Comparison of ENCODE assay signal across 19 cellular contexts in the genomic region with DNA sequence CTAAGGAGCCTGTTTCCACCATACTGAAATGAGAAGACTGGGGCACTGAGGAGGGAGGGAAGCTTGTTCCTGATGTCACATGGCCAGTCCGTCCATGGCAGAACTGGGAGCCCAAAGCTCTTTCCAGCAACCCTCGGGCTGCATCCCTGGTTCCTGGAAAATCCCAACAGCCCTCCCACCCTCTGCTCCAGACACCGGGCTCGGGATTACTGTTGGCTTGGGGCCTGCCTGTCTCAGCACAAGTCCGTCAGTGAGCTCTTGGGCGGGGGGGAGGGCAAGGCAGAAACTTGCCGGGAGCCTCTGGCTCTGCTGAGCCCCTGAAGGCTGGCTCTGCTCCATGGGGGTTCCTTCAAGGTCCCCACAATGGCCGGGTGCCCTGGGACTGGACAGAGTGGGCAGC. TPM values are rescaled to one million over a fixed set of nuclear protein-coding genes. Genes with fewer than 3 reads are reported as not detected.
DNase-seq lines count a peak whose midpoint lies in the region; ATAC-seq, FAIRE-seq and TF ChIP-seq lines count a peak whose summit lies in the region.
"Had no signal": no experiment of that assay in that cellular context is flagged by ENCODE, and none has a peak within 500 bp of the region (broad histone marks: within the 10 kb centered on the region; RNA-seq: fewer than 3 reads in every experiment).

No MANE protein-coding gene starts in this region.

- peak overlapping the region; percentile 72; the same call in 1 of the 2 replicates for H3K23ac ChIP-seq in IMR-90 (ENCODE audit: low read depth, low read length)

- FAIRE-seq in H54 (lab: Jason Lieb, UNC) = no peak
- FAIRE-seq: TTC549 had no signal

- peak; percentile 25 for DNase-seq in IMR-90
- DNase-seq in brain microvascular endothelial cell = no peak
- DNase-seq in lower lobe of right lung = no peak
- DNase-seq in tibial nerve (ENCODE audit: low spot score in 2 of 2) = no peak
- DNase-seq in stimulated activated effector memory CD8-positive, alpha-beta T cell treated with anti-CD3 and anti-CD28 coated beads, Interleukin-12 subunit alpha, Interleukin-12 subunit beta, amount 100 ng/mL, for 72 hours (ENCODE audit: low spot score in 2 of 2) = no peak
- DNase-seq in NCI-H2029 (lab: John Stamatoyannopoulos, UW) = no peak
- no peak for DNase-seq in H54 (ENCODE audit: insufficient read length, low spot score)
- no peak for DNase-seq in DMS153 (lab: John Stamatoyannopoulos, UW)
- DNase-seq: activated naive CD4-positive, alpha-beta T cell treated with anti-CD3 and anti-CD28 coated beads for 36 hours; CD4-positive, alpha-beta T cell; NCI-H510A treated with DMSO at 0.1 percent for 48 hours; SHP77; stimulated activated CD4-positive, alpha-beta T cell treated with anti-CD3 and anti-CD28 coated beads, Interleukin-4, amount 100 ng/mL, for 4 hours; stimulated activated naive CD4-positive, alpha-beta T cell treated with Interleukin-2 at 50 U/mL for 16 hours had no signal

- H3K4ac ChIP-seq in IMR-90 (ENCODE audit: low read depth, low read length) = peak overlapping the region; percentile 95

- H3K4me3 Mint-ChIP-seq in stimulated activated effector memory CD8-positive, alpha-beta T cell treated with anti-CD3 and anti-CD28 coated beads, Interleukin-12 subunit alpha, Interleukin-12 subunit beta, amount 100 ng/mL, for 72 hours = no peak overlapping the region
- H3K4me3 Mint-ChIP-seq: activated naive CD4-positive, alpha-beta T cell treated with anti-CD3 and anti-CD28 coated beads for 36 hours had no signal

- no peak overlapping the region for H3K9ac ChIP-seq in IMR-90 (ENCODE audit: low read depth, low read length)

- dilution Hi-C loops in IMR-90 (cut with HindIII; ENCODE audit: low sequenced_read_pairs, unreplicated experiment) = no loop called here

- H3K9me3 Mint-ChIP-seq in stimulated activated effector memory CD8-positive, alpha-beta T cell treated with anti-CD3 and anti-CD28 coated beads, Interleukin-12 subunit alpha, Interleukin-12 subunit beta, amount 100 ng/mL, for 72 hours = no peaks in the 10 kb centered on the region
- H3K9me3 Mint-ChIP-seq: activated naive CD4-positive, alpha-beta T cell treated with anti-CD3 and anti-CD28 coated beads for 36 hours; CD4-positive, alpha-beta T cell had no signal

- H3K9me3 ChIP-seq in IMR-90 (ENCODE audit: control insufficient read depth, insufficient read depth, low read length) (no peaks in the 10 kb centered on the region), lower lobe of right lung (no peaks in the 10 kb centered on the region), tibial nerve (no peaks in the 10 kb centered on the region)
- H3K9me3 ChIP-seq: prostate gland had no signal

- WGBS in IMR-90 (ENCODE audit: extremely low coverage in 2 of 2, insufficient read length in 1 of 2), 2 experiments = no CpG with 5 or more reads among the region's 8 CpGs
- WGBS in tibial nerve, 2 donors = 16 to 56% methylated on average over 6 to 8 of the region's 8 CpGs

- peak overlapping the region; percentile 80 for H2BK5ac ChIP-seq in IMR-90 (ENCODE audit: low read depth, low read length, poor library complexity, severe bottlenecking)

- H4K5ac ChIP-seq in IMR-90 (ENCODE audit: low read depth, low read length) = peak overlapping the region; percentile 85

- POLR2A ChIA-PET in IMR-90 (lab: Charles Lee; ENCODE audit: unreplicated experiment) = interaction anchor here (0.6 kb wide), 1 partner anchor 30 kb away, joined by 3 read pairs; no protein-coding TSS in a partner anchor

- intact Hi-C loops in IMR-90 (cut with micrococcal nuclease) (no loop called here), lower lobe of right lung (cut with DNase I) (no loop called here)

- H2AFZ ChIP-seq in IMR-90 (replicated peaks; ENCODE audit: low read length, poor library complexity) = peak overlapping the region; percentile 85

- H3K27ac ChIP-seq in IMR-90 (ENCODE audit: insufficient read depth, low read length) (peak overlapping the region; percentile 86), brain microvascular endothelial cell (peak overlapping the region; percentile 42), lower lobe of right lung (peak overlapping the region; percentile 46), tibial nerve (peak overlapping the region in 3 of 4 donors; percentile 15 to 75 (median 68))
- H3K27ac ChIP-seq: prostate gland had no signal

- H4K8ac ChIP-seq in IMR-90 (ENCODE audit: low read depth in 2 of 2, low read length in 2 of 2) = peak overlapping the region; percentile 64 to 93

- no peak for TF ChIP-seq EP300 in tibial nerve (IDR thresholded peaks at IDR 0.05)

- H3K9me1 ChIP-seq in IMR-90 (ENCODE audit: insufficient read depth, low read length) = peaks cover 23% of the 10 kb centered on the region

- CTCF ChIA-PET in IMR-90 (lab: Yijun Ruan, JAX) = no interaction called here

- H2BK20ac ChIP-seq in IMR-90 (ENCODE audit: low read depth, low read length) = peak overlapping the region; percentile 85

- TF ChIP-seq RAD21 in IMR-90 (IDR thresholded peaks at IDR 0.05; ENCODE audit: low read length) = no peak

- TF ChIP-seq POLR2A in IMR-90 (IDR thresholded peaks at IDR 0.05; ENCODE audit: low read depth, low read length) (no peak), tibial nerve (IDR thresholded peaks at IDR 0.05) (no peak), H54 (IDR thresholded peaks at IDR 0.05; ENCODE audit: low read depth, low read length) (no peak)

- H3K56ac ChIP-seq in IMR-90 (ENCODE audit: extremely low read depth, insufficient read depth, low read length) = 0 out of 2 replicates have a peak overlapping the region, but pooled peaks have one; percentile 32

- H4K91ac ChIP-seq in IMR-90 (ENCODE audit: insufficient read depth, low read depth, low read length) = peak overlapping the region; percentile 93

- H3K4me1 ChIP-seq in IMR-90 (ENCODE audit: control insufficient read depth, insufficient read depth, low read length) = peaks cover 27% of the 10 kb centered on the region
- peaks cover 5% of the 10 kb centered on the region for H3K4me1 ChIP-seq in lower lobe of right lung
- peaks cover 0 to 58% (median 2%) of the 10 kb centered on the region in 4 donors for H3K4me1 ChIP-seq in tibial nerve
- H3K4me1 ChIP-seq: prostate gland had no signal

- no peaks in the 10 kb centered on the region for H3K36me3 Mint-ChIP-seq in stimulated activated effector memory CD8-positive, alpha-beta T cell treated with anti-CD3 and anti-CD28 coated beads, Interleukin-12 subunit alpha, Interleukin-12 subunit beta, amount 100 ng/mL, for 72 hours

- no peaks in the 10 kb centered on the region for H3K4me1 Mint-ChIP-seq in stimulated activated effector memory CD8-positive, alpha-beta T cell treated with anti-CD3 and anti-CD28 coated beads, Interleukin-12 subunit alpha, Interleukin-12 subunit beta, amount 100 ng/mL, for 72 hours

- H3K36me3 ChIP-seq in IMR-90 (ENCODE audit: control insufficient read depth, insufficient read depth, low read length) = no peaks in the 10 kb centered on the region
- H3K36me3 ChIP-seq in brain microvascular endothelial cell (replicated peaks) = no peaks in the 10 kb centered on the region
- H3K36me3 ChIP-seq in lower lobe of right lung = no peaks in the 10 kb centered on the region
- H3K36me3 ChIP-seq in tibial nerve = no peaks in the 10 kb centered on the region
- H3K36me3 ChIP-seq: prostate gland had no signal

- no peak overlapping the region; the same call in 1 of the 2 replicates for H3K4me2 ChIP-seq in IMR-90 (ENCODE audit: low read depth, low read length)

- no TSS peak for BruUV-seq in IMR-90 (replicated peaks; lab: Mats Ljungman, UMichigan)

- peak overlapping the region; percentile 94 for H2AK9ac ChIP-seq in IMR-90 (replicated peaks; ENCODE audit: low read depth, low read length, poor library complexity)

- peak overlapping the region; percentile 92 for H3K18ac ChIP-seq in IMR-90 (ENCODE audit: low read depth, low read length)

- H3K27me3 ChIP-seq in IMR-90 (ENCODE audit: control insufficient read depth, insufficient read depth, low read length) = no peaks in the 10 kb centered on the region
- no peaks in the 10 kb centered on the region for H3K27me3 ChIP-seq in brain microvascular endothelial cell (replicated peaks)
- no peaks in the 10 kb centered on the region for H3K27me3 ChIP-seq in lower lobe of right lung (ENCODE audit: low read depth)
- no peaks in the 10 kb centered on the region for H3K27me3 ChIP-seq in tibial nerve

- H3K4me3 ChIP-seq in IMR-90 (ENCODE audit: insufficient read depth, low read depth, low read length) (no peak overlapping the region), brain microvascular endothelial cell (ENCODE audit: low read depth, low read length) (no peak overlapping the region), lower lobe of right lung (no peak overlapping the region), tibial nerve (no peak overlapping the region)
- H3K4me3 ChIP-seq: prostate gland had no signal

- peak; percentile 18 for ATAC-seq in IMR-90 (ENCODE audit: low read depth)
- no peak for ATAC-seq in lower lobe of right lung
- no peak for ATAC-seq in stimulated activated effector memory CD8-positive, alpha-beta T cell treated with anti-CD3 and anti-CD28 coated beads, Interleukin-12 subunit alpha, Interleukin-12 subunit beta, amount 100 ng/mL, for 72 hours

- in situ Hi-C loops in IMR-90 (cut with MboI; ENCODE audit: low sequenced_read_pairs) (no loop called here), brain microvascular endothelial cell (cut with HindIII; ENCODE audit: low pct_ligation_motif_present, low sequenced_read_pairs) (no loop called here)

- TF ChIP-seq CTCF in IMR-90 (conservative IDR thresholded peaks at IDR 0.05; ENCODE audit: low read depth, low read length) = no peak
- no peak for TF ChIP-seq CTCF in brain microvascular endothelial cell (IDR thresholded peaks at IDR 0.05; ENCODE audit: low read depth, low read length, missing control alignments)
- TF ChIP-seq CTCF in lower lobe of right lung (IDR thresholded peaks at IDR 0.05) = no peak
- no peak for TF ChIP-seq CTCF in tibial nerve (IDR thresholded peaks at IDR 0.05)

- peak overlapping the region; percentile 71; the same call in 1 of the 2 replicates for H3K14ac ChIP-seq in IMR-90 (replicated peaks; ENCODE audit: low read depth, low read length)

- peak overlapping the region; percentile 83 for H2AK5ac ChIP-seq in IMR-90 (ENCODE audit: low read depth, low read length)

- H4K20me1 ChIP-seq in IMR-90 (ENCODE audit: insufficient read depth, low read length) = no peaks in the 10 kb centered on the region

- H2BK15ac ChIP-seq in IMR-90 (ENCODE audit: low read depth, low read length) = peak overlapping the region; percentile 100; the same call in 2 of the 3 replicates

- peak overlapping the region; percentile 99 for H2BK120ac ChIP-seq in IMR-90 (ENCODE audit: low read depth, low read length)

- no peak overlapping the region for H3K27ac Mint-ChIP-seq in stimulated activated effector memory CD8-positive, alpha-beta T cell treated with anti-CD3 and anti-CD28 coated beads, Interleukin-12 subunit alpha, Interleukin-12 subunit beta, amount 100 ng/mL, for 72 hours
- H3K27ac Mint-ChIP-seq: activated naive CD4-positive, alpha-beta T cell treated with anti-CD3 and anti-CD28 coated beads for 36 hours; CD4-positive, alpha-beta T cell had no signal

- H3K79me1 ChIP-seq in IMR-90 (ENCODE audit: low read depth in 1 of 2, low read length in 2 of 2) = peaks cover 0 to 5% of the 10 kb centered on the region in 2 experiments; a peak in 1 of 4 replicates

RNA-seq across cellular contexts. Expression of a gene that starts 6.3 kb away (rescaled TPM):
- total RNA-seq in IMR-90 (2012; rRNA removed) (10.8 TPM in 2 replicates), lower lobe of right lung (22.7 TPM), tibial nerve (10 to 100 TPM; 27.8 to 79.8 (median 30.6) TPM)
- 25.9 and 27.7 TPM in 2 replicates for polyA plus RNA-seq in IMR-90 (2012; rRNA removed)
- 22.1 and 24.3 TPM in 2 replicates for polyA plus RNA-seq in IMR-90 (2012; cell fraction: cytosol; rRNA removed)
- polyA plus RNA-seq in IMR-90 (2012; cell fraction: nucleus; rRNA removed; ENCODE audit: low replicate concordance) = 188 and 200 TPM in 2 replicates

RNA-seq across cellular contexts. Expression of a gene that starts 18.2 kb away (rescaled TPM):
- total RNA-seq in IMR-90 (2012; rRNA removed) (10.0 and 11.3 TPM in 2 replicates), lower lobe of right lung (157 TPM), tibial nerve (100 to 1,000 TPM in 1 of 4 donors, 10 to 100 TPM in 3; 25.6 to 103 (median 59.0) TPM)
- 269 and 298 TPM in 2 replicates for polyA plus RNA-seq in IMR-90 (2012; rRNA removed)
- 360 and 422 TPM in 2 replicates for polyA plus RNA-seq in IMR-90 (2012; cell fraction: cytosol; rRNA removed)
- 90.5 and 138 TPM in 2 replicates for polyA plus RNA-seq in IMR-90 (2012; cell fraction: nucleus; rRNA removed; ENCODE audit: low replicate concordance)
- total RNA-seq: activated CD8-positive, alpha-beta memory T cell treated with anti-CD3 and anti-CD28 coated beads for 36 hours; activated naive CD4-positive, alpha-beta T cell treated with anti-CD3 and anti-CD28 coated beads for 36 hours; CD4-positive, alpha-beta T cell had no signal

RNA-seq across cellular contexts. Expression of a gene that starts 30.8 kb away (rescaled TPM):
- 0.36 and 0.56 TPM in 2 replicates for total RNA-seq in IMR-90 (2012; rRNA removed)
- 0.84 and 1.1 TPM in 2 replicates for polyA plus RNA-seq in IMR-90 (2012; rRNA removed)
- 0.30 and 0.63 TPM in 2 replicates for polyA plus RNA-seq in IMR-90 (2012; cell fraction: cytosol; rRNA removed)
- polyA plus RNA-seq in IMR-90 (2012; cell fraction: nucleus; rRNA removed; ENCODE audit: low replicate concordance) = 8.3 and 18.4 TPM in 2 replicates
- 0.80 TPM for total RNA-seq in lower lobe of right lung
- total RNA-seq in tibial nerve = 1 to 10 TPM; 1.5 to 4.4 (median 3.3) TPM

RNA-seq across cellular contexts. Expression of a gene that starts 40.8 kb away (rescaled TPM):
- under 0.01 TPM in 1 of 2 replicates, not detected in the other for total RNA-seq in IMR-90 (2012; rRNA removed)
- 0.03 and 0.06 TPM in 2 replicates for polyA plus RNA-seq in IMR-90 (2012; rRNA removed)
- 0.03 TPM in 1 of 2 replicates, not detected in the other for polyA plus RNA-seq in IMR-90 (2012; cell fraction: cytosol; rRNA removed)
- 0.26 and 0.38 TPM in 2 replicates for polyA plus RNA-seq in IMR-90 (2012; cell fraction: nucleus; rRNA removed; ENCODE audit: low replicate concordance)
- total RNA-seq in lower lobe of right lung = not detected
- total RNA-seq in tibial nerve = not detected
- total RNA-seq: activated CD8-positive, alpha-beta memory T cell treated with anti-CD3 and anti-CD28 coated beads for 36 hours; activated naive CD4-positive, alpha-beta T cell treated with anti-CD3 and anti-CD28 coated beads for 36 hours; CD4-positive, alpha-beta T cell; mucosa of gallbladder had no signal
- polyA plus RNA-seq: esophagus had no signal
